ENCODE assay signal across 16 cellular contexts in the genomic region with DNA sequence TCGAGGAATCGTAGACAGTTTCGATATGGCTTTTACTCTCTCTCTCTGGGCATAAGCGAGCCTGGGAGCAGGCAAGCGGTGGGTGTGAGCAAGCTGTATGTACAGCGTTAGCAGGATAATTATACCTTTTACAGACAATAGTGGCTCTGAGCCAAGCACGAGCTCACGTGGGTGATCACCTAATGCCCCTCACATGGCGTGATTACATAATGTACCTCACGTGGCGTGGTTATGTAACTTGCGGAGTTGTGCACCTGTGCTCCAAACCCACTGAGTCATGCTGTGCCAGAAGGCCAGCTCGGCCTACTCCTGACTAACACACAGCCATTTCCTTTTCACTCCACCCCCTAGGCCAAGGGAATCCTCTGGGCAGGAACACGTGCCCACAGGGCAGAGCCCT.
DNase-seq lines count a peak whose midpoint lies in the region; ATAC-seq, FAIRE-seq and TF ChIP-seq lines count a peak whose summit lies in the region.
"Had no signal": no experiment of that assay in that cellular context is flagged by ENCODE, and none has a peak within 500 bp of the region (broad histone marks: within the 10 kb centered on the region; RNA-seq: fewer than 3 reads in every experiment).

No MANE protein-coding gene starts in this region.

- H3K4me1 Mint-ChIP-seq in endodermal cell: no peaks in the 10 kb centered on the region
- H3K4me1 Mint-ChIP-seq: mesothelial cell of epicardium, T-helper 17 cell had no signal

- H3K27ac ChIP-seq in left ventricle myocardium inferior (replicated peaks) (no peak overlapping the region), endodermal cell (ENCODE audit: low read depth, low read length) (no peak overlapping the region), stomach (no peak overlapping the region)

- H3K27me3 Mint-ChIP-seq in endodermal cell (ENCODE audit: insufficient read depth): no peaks in the 10 kb centered on the region
- H3K27me3 Mint-ChIP-seq: T-helper 17 cell had no signal

- no peak overlapping the region for H3K9ac ChIP-seq in endodermal cell (ENCODE audit: extremely low read depth, low read length, poor library complexity, severe bottlenecking)

- H3K36me3 ChIP-seq in left ventricle myocardium inferior: no peaks in the 10 kb centered on the region
- no peaks in the 10 kb centered on the region for H3K36me3 ChIP-seq in endodermal cell (ENCODE audit: control insufficient read depth, insufficient read depth, low read length)
- H3K36me3 ChIP-seq in stomach: no peaks in the 10 kb centered on the region

- H3K4me1 ChIP-seq in left ventricle myocardium inferior (no peaks in the 10 kb centered on the region), endodermal cell (ENCODE audit: control insufficient read depth, insufficient read depth, low read length) (no peaks in the 10 kb centered on the region), stomach (no peaks in the 10 kb centered on the region)

- no peak for TF ChIP-seq POLR2A in stomach (IDR thresholded peaks at IDR 0.05)

- FAIRE-seq in urothelium cell line (lab: Jason Lieb, UNC): peak; percentile 99

- H3K4me3 ChIP-seq in left ventricle myocardium inferior: no peak overlapping the region
- H3K4me3 ChIP-seq in endodermal cell (ENCODE audit: low read length): no peak overlapping the region
- no peak overlapping the region for H3K4me3 ChIP-seq in stomach

- ATAC-seq in Right ventricle myocardium superior (ENCODE audit: poor library complexity): no peak
- ATAC-seq: activated T-cell treated with anti-CD3 and anti-CD28 coated beads, Interleukin-2, amount 50 U/mL, for 4 hours; T-helper 17 cell had no signal

- DNase-seq in Right ventricle myocardium superior: peak; percentile 36
- no peak for DNase-seq in left ventricle myocardium inferior
- peak; percentile 99 for DNase-seq in NCI-H748 (lab: John Stamatoyannopoulos, UW; ENCODE audit: unreplicated experiment)
- DNase-seq in endodermal cell: no peak
- peak; percentile 79 for DNase-seq in urothelium cell line (ENCODE audit: low spot score)
- no peak for DNase-seq in stomach
- DNase-seq in activated naive CD4-positive, alpha-beta T cell (lab: John Stamatoyannopoulos, UW): no peak
- no peak for DNase-seq in stimulated activated CD8-positive, alpha-beta memory T cell treated with anti-CD3 and anti-CD28 coated beads, Interleukin-4, amount 100 ng/mL, for 48 hours
- DNase-seq: activated CD4-positive, alpha-beta T cell treated with anti-CD3 and anti-CD28 coated beads for 4 hours; activated T-cell treated with anti-CD3 and anti-CD28 coated beads, Interleukin-2, amount 50 U/mL, for 4 hours; effector CD8-positive, alpha-beta T cell; foreskin melanocyte; IMR-90; NCI-H1694 treated with DMSO at 0.1 percent for 48 hours; T-helper 17 cell had no signal

- intact Hi-C loops in Right ventricle myocardium superior (cut with DNase I): no loop called here
- intact Hi-C loops in left ventricle myocardium inferior (cut with micrococcal nuclease): no loop called here
- intact Hi-C loops in stomach (cut with DNase I; ENCODE audit: low total_unique reads): no loop called here

- H3K9me3 Mint-ChIP-seq in endodermal cell: peaks cover 11% of the 10 kb centered on the region
- H3K9me3 Mint-ChIP-seq: activated T-cell treated with anti-CD3 and anti-CD28 coated beads, Interleukin-2, amount 50 U/mL, for 4 hours had no signal

- H3K4me3 Mint-ChIP-seq in endodermal cell: no peak overlapping the region
- H3K4me3 Mint-ChIP-seq: activated T-cell treated with anti-CD3 and anti-CD28 coated beads, Interleukin-2, amount 50 U/mL, for 4 hours; mesothelial cell of epicardium; T-helper 17 cell had no signal

- WGBS in endodermal cell (ENCODE audit: insufficient coverage in 1 of 2, insufficient read length in 1 of 2), 2 experiments: 86 to 90% methylated on average over 12 to 14 of the region's 14 CpGs
- 73 to 86% (median 81%) methylated on average over 13 to 14 of the region's 14 CpGs for WGBS in stomach, 5 donors

- H3K27me3 ChIP-seq in left ventricle myocardium inferior (ENCODE audit: low read depth) (no peaks in the 10 kb centered on the region), endodermal cell (ENCODE audit: control insufficient read depth, insufficient read depth, low read length, poor library complexity, severe bottlenecking) (no peaks in the 10 kb centered on the region), stomach (no peaks in the 10 kb centered on the region)

- H3K27ac Mint-ChIP-seq in endodermal cell: peak overlapping the region; percentile 6
- H3K27ac Mint-ChIP-seq: mesothelial cell of epicardium, T-helper 17 cell had no signal

- no peak for TF ChIP-seq EP300 in stomach (IDR thresholded peaks at IDR 0.05)

- no peak for TF ChIP-seq CTCF in left ventricle myocardium inferior (IDR thresholded peaks at IDR 0.05; ENCODE audit: borderline replicate concordance)
- TF ChIP-seq CTCF in endodermal cell (conservative IDR thresholded peaks at IDR 0.05): no peak
- no peak for TF ChIP-seq CTCF in stomach (IDR thresholded peaks at IDR 0.05)

- no peaks in the 10 kb centered on the region for H3K36me3 Mint-ChIP-seq in endodermal cell (ENCODE audit: low read depth)
- H3K36me3 Mint-ChIP-seq: mesothelial cell of epicardium had no signal

- H3K9me3 ChIP-seq in left ventricle myocardium inferior (replicated peaks) (no peaks in the 10 kb centered on the region), endodermal cell (ENCODE audit: control insufficient read depth, low read length) (peaks cover 13% of the 10 kb centered on the region), stomach (peaks cover 0 to 5% (median 0%) of the 10 kb centered on the region in 4 donors)

Comparison
In these comparisons a context has a peak if more than half of its experiments do, and no peak if none do; other contexts are left out.
1. DNase-seq: peak in Right ventricle myocardium superior (single experiment), NCI-H748 (single experiment) and urothelium cell line (single experiment); none in left ventricle myocardium inferior (single experiment), endodermal cell (single experiment), stomach (single experiment), activated naive CD4-positive, alpha-beta T cell (0 of 4) and stimulated activated CD8-positive, alpha-beta memory T cell treated with anti-CD3 and anti-CD28 coated beads, Interleukin-4, amount 100 ng/mL, for 48 hours (single experiment).